1 cellular context compared by ENCODE assay signal in the genomic region with DNA sequence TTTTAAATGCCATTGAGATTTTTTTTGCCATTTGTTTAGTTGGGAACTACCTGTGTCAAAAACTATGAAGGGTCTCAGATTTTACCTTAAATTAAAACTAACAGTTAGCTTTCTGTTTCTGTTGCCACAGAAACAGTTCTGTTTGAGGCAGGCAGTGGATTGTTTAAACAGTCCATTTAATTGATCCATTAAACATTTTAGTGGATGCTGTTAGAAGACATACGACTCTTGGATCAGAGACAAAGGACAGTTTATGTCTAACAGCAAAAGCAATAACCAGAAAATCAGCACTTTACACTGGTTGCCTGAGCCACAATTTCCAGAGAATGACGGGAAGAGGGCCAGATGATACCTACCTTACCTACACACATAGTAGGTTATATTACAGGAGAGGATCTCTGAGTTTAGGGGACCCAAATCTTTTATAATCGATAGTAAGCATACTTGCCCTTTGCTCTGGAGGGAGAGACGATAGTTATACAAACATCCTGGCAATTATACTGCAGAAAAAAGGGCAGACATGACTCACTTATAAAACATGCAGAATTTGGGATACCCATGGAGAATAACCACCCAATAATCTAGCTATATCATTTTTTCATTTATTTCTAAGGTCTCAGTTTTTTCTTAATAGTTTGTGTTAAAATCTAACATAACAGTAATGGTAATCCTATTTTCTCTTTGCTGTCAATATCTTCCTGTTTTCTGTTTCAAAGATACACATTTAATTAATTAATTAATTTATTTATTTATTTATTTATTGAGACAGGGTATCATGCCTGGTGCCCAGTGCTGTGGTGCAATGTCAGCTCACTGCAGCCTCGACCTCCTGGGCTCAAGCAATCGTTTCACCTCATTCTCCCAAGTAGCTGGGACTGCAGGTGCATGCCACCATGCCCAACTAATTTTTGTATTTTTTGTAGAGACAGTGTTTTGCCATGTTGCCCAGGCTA.
TF ChIP-seq lines count a peak whose summit lies in the region.

No MANE protein-coding gene starts in this region.

TF ChIP-seq in endothelial cell of umbilical vein, 7 proteins besides CTCF, POLR2A, EP300 and RAD21 (continued from another document):
- TF ChIP-seq EZH2 (IDR thresholded peaks at IDR 0.05; ENCODE audit: borderline replicate concordance, low read depth, low read length, severe bottlenecking): no peak
- no peak for TF ChIP-seq MYC (IDR thresholded peaks at IDR 0.05; ENCODE audit: low read depth, low read length)
- TF ChIP-seq GATA2 (IDR thresholded peaks at IDR 0.05; ENCODE audit: insufficient read depth, insufficient read length, low read depth, low read length): no peak
- TF ChIP-seq, protein P1, sequence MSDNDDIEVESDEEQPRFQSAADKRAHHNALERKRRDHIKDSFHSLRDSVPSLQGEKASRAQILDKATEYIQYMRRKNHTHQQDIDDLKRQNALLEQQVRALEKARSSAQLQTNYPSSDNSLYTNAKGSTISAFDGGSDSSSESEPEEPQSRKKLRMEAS (IDR thresholded peaks at IDR 0.05; ENCODE audit: insufficient read depth, insufficient read length): no peak
- TF ChIP-seq JUN (IDR thresholded peaks at IDR 0.05; ENCODE audit: borderline replicate concordance, insufficient read depth, insufficient read length, low read depth): no peak
